Comparison of ENCODE assay signal across 21 cellular contexts in the genomic region with DNA sequence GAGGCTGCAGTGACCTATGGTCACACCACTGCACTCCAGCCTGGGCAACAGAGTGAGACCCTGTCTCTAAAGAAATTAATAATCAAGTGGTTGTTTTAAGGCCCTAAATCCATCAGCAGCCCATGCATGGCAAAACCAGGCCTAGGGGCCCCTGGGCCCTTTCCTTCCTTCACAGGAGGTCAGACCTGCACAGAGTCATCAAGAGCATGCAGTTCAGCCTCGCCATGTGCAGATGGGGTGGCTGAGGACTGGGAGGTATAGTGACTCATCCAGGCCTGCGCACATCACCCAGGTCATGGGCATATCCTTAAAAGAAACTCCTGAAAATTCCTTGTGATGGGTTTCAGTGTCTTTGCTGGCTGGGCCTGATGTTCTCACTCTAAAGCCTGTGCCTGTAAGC.
DNase-seq lines count a peak whose midpoint lies in the region; ATAC-seq and TF ChIP-seq lines count a peak whose summit lies in the region.
"Had no signal": no experiment of that assay in that cellular context is flagged by ENCODE, and none has a peak within 500 bp of the region (broad histone marks: within the 10 kb centered on the region; RNA-seq: fewer than 3 reads in every experiment).

No MANE protein-coding gene starts in this region.

- CTCF ChIA-PET in activated CD8-positive, alpha-beta T cell treated with anti-CD3 and anti-CD28 coated beads, Interleukin-2, amount 10 ng/mL, durations not matched to agents 7 days and 5 days (lab: Charles Lee), result interaction anchor here (3.3 kb wide), 1 partner anchor 25 kb away, joined by 27 read pairs; no protein-coding TSS in a partner anchor
- CTCF ChIA-PET in activated CD8-positive, alpha-beta T cell treated with anti-CD3 and anti-CD28 coated beads for 36 hours (lab: Charles Lee), result interaction anchor here (1.2 to 3.0 kb wide), 3 partner anchors 10 to 117 kb away, joined by 3 to 22 read pairs (median 7); no protein-coding TSS in a partner anchor
- CTCF ChIA-PET in PC-3 (lab: Charles Lee), result no interaction called here

- no peak for TF ChIP-seq CTCF in activated CD8-positive, alpha-beta T cell treated with anti-CD3 and anti-CD28 coated beads for 36 hours (IDR thresholded peaks at IDR 0.05)
- no peak for TF ChIP-seq CTCF in foreskin keratinocyte (conservative IDR thresholded peaks at IDR 0.05)
- TF ChIP-seq CTCF in osteocyte (IDR thresholded peaks at IDR 0.05), result no peak
- TF ChIP-seq CTCF in PC-3 (conservative IDR thresholded peaks at IDR 0.05; ENCODE audit: low read depth, low read length), result no peak

- no peak overlapping the region for H3K27ac Mint-ChIP-seq in activated CD8-positive, alpha-beta T cell treated with anti-CD3 and anti-CD28 coated beads, Interleukin-2, amount 10 ng/mL, durations not matched to agents 7 days and 5 days
- H3K27ac Mint-ChIP-seq in activated CD8-positive, alpha-beta T cell treated with anti-CD3 and anti-CD28 coated beads for 36 hours, result no peak overlapping the region
- H3K27ac Mint-ChIP-seq in osteocyte (ENCODE audit: unreplicated experiment), result no peak overlapping the region
- H3K27ac Mint-ChIP-seq in activated CD4-positive, alpha-beta T cell treated with anti-CD3 and anti-CD28 coated beads, Interleukin-2, amount 10 ng/mL, durations not matched to agents 24 days and 14 days, result no peak overlapping the region
- H3K27ac Mint-ChIP-seq: B cell; CD4-positive, CD25-positive, alpha-beta regulatory T cell; CD8-positive, alpha-beta T cell had no signal

- H3K27me3 ChIP-seq in foreskin keratinocyte (no peaks in the 10 kb centered on the region), PC-3 (ENCODE audit: low read length) (no peaks in the 10 kb centered on the region)
- H3K27me3 ChIP-seq: BLaER1 had no signal

- no peaks in the 10 kb centered on the region for H3K36me3 ChIP-seq in PC-3 (ENCODE audit: low read depth, low read length)
- H3K36me3 ChIP-seq: BLaER1 had no signal

- DNase-seq in activated CD8-positive, alpha-beta T cell treated with anti-CD3 and anti-CD28 coated beads, Interleukin-2, amount 10 ng/mL, durations not matched to agents 7 days and 5 days, result peak; percentile 18
- DNase-seq in activated CD8-positive, alpha-beta T cell treated with anti-CD3 and anti-CD28 coated beads for 36 hours, result no peak
- DNase-seq in foreskin keratinocyte (no peak), osteocyte (ENCODE audit: extremely low spot score, unreplicated experiment) (peak; percentile 72), iPS-NIHi11 (ENCODE audit: low spot score) (no peak), PC-3 (no peak)
- no peak for DNase-seq in activated CD4-positive, alpha-beta T cell treated with anti-CD3 and anti-CD28 coated beads, Interleukin-2, amount 10 ng/mL, durations not matched to agents 24 days and 14 days
- DNase-seq: Caco-2; CD4-positive, CD25-positive, alpha-beta regulatory T cell; DMS153; EL; GDM1; GM23248; H7; HCEC 1CT had no signal

- peaks cover 2% of the 10 kb centered on the region for H3K9me3 Mint-ChIP-seq in activated CD8-positive, alpha-beta T cell treated with anti-CD3 and anti-CD28 coated beads, Interleukin-2, amount 10 ng/mL, durations not matched to agents 7 days and 5 days (ENCODE audit: insufficient read depth)
- H3K9me3 Mint-ChIP-seq in activated CD8-positive, alpha-beta T cell treated with anti-CD3 and anti-CD28 coated beads for 36 hours, result peaks cover 2% of the 10 kb centered on the region
- H3K9me3 Mint-ChIP-seq in osteocyte (ENCODE audit: unreplicated experiment), result no peaks in the 10 kb centered on the region
- H3K9me3 Mint-ChIP-seq in activated CD4-positive, alpha-beta T cell treated with anti-CD3 and anti-CD28 coated beads, Interleukin-2, amount 10 ng/mL, durations not matched to agents 24 days and 14 days, result peaks cover 2% of the 10 kb centered on the region
- H3K9me3 Mint-ChIP-seq: CD8-positive, alpha-beta T cell had no signal

- H3K36me3 Mint-ChIP-seq in activated CD8-positive, alpha-beta T cell treated with anti-CD3 and anti-CD28 coated beads, Interleukin-2, amount 10 ng/mL, durations not matched to agents 7 days and 5 days (ENCODE audit: low read depth), result peaks cover 2% of the 10 kb centered on the region
- peaks cover 2% of the 10 kb centered on the region for H3K36me3 Mint-ChIP-seq in activated CD8-positive, alpha-beta T cell treated with anti-CD3 and anti-CD28 coated beads for 36 hours (ENCODE audit: low read depth)
- H3K36me3 Mint-ChIP-seq in osteocyte (ENCODE audit: unreplicated experiment), result no peaks in the 10 kb centered on the region
- H3K36me3 Mint-ChIP-seq in activated CD4-positive, alpha-beta T cell treated with anti-CD3 and anti-CD28 coated beads, Interleukin-2, amount 10 ng/mL, durations not matched to agents 24 days and 14 days (ENCODE audit: low read depth), result no peaks in the 10 kb centered on the region
- H3K36me3 Mint-ChIP-seq: CD4-positive, CD25-positive, alpha-beta regulatory T cell; CD8-positive, alpha-beta T cell had no signal

- H3K4me3 ChIP-seq in PC-3 (ENCODE audit: low read length), result no peak overlapping the region
- H3K4me3 ChIP-seq: BLaER1, GM12878, GM23248 had no signal

- H3K9me3 ChIP-seq in PC-3 (ENCODE audit: low read length), result no peaks in the 10 kb centered on the region
- H3K9me3 ChIP-seq: Caco-2 had no signal

- no TSS peak for BruUV-seq in PC-3 (replicated peaks; lab: Mats Ljungman, UMichigan)

- no peak overlapping the region for H3K4me3 Mint-ChIP-seq in activated CD8-positive, alpha-beta T cell treated with anti-CD3 and anti-CD28 coated beads, Interleukin-2, amount 10 ng/mL, durations not matched to agents 7 days and 5 days
- no peak overlapping the region for H3K4me3 Mint-ChIP-seq in activated CD8-positive, alpha-beta T cell treated with anti-CD3 and anti-CD28 coated beads for 36 hours
- no peak overlapping the region for H3K4me3 Mint-ChIP-seq in osteocyte (ENCODE audit: unreplicated experiment)
- H3K4me3 Mint-ChIP-seq in activated CD4-positive, alpha-beta T cell treated with anti-CD3 and anti-CD28 coated beads, Interleukin-2, amount 10 ng/mL, durations not matched to agents 24 days and 14 days, result no peak overlapping the region
- H3K4me3 Mint-ChIP-seq: B cell; CD4-positive, CD25-positive, alpha-beta regulatory T cell; CD8-positive, alpha-beta T cell had no signal

- H3K27me3 Mint-ChIP-seq in activated CD8-positive, alpha-beta T cell treated with anti-CD3 and anti-CD28 coated beads, Interleukin-2, amount 10 ng/mL, durations not matched to agents 7 days and 5 days (ENCODE audit: low read depth), result no peaks in the 10 kb centered on the region
- peaks cover 3% of the 10 kb centered on the region for H3K27me3 Mint-ChIP-seq in activated CD8-positive, alpha-beta T cell treated with anti-CD3 and anti-CD28 coated beads for 36 hours
- H3K27me3 Mint-ChIP-seq in osteocyte (ENCODE audit: unreplicated experiment), result no peaks in the 10 kb centered on the region
- H3K27me3 Mint-ChIP-seq in activated CD4-positive, alpha-beta T cell treated with anti-CD3 and anti-CD28 coated beads, Interleukin-2, amount 10 ng/mL, durations not matched to agents 24 days and 14 days, result peaks cover 1% of the 10 kb centered on the region
- H3K27me3 Mint-ChIP-seq: B cell; CD4-positive, CD25-positive, alpha-beta regulatory T cell had no signal

- intact Hi-C loops in activated CD8-positive, alpha-beta T cell treated with anti-CD3 and anti-CD28 coated beads for 36 hours (cut with micrococcal nuclease), result loop anchor here (10.0 kb wide), 1 partner anchor 259 kb away; no protein-coding TSS in a partner anchor
- intact Hi-C loops in PC-3 (cut with micrococcal nuclease), result no loop called here
- intact Hi-C loops in activated CD4-positive, alpha-beta T cell treated with anti-CD3 and anti-CD28 coated beads, Interleukin-2, amount 10 ng/mL, durations not matched to agents 24 days and 14 days (cut with micrococcal nuclease), result no loop called here

- no peak for ATAC-seq in activated CD8-positive, alpha-beta T cell treated with anti-CD3 and anti-CD28 coated beads, Interleukin-2, amount 10 ng/mL, durations not matched to agents 7 days and 5 days
- no peak for ATAC-seq in activated CD8-positive, alpha-beta T cell treated with anti-CD3 and anti-CD28 coated beads for 36 hours
- ATAC-seq in foreskin keratinocyte, result peak; percentile 35
- ATAC-seq in PC-3, result no peak
- ATAC-seq: CD8-positive, alpha-beta T cell; GM12878 had no signal

- no peaks in the 10 kb centered on the region for H4K20me1 ChIP-seq in PC-3 (ENCODE audit: low read length)
- H4K20me1 ChIP-seq: BLaER1 had no signal

- no peak overlapping the region for H2AFZ ChIP-seq in PC-3 (ENCODE audit: low read length)
- H2AFZ ChIP-seq: GM23248 had no signal

- no peaks in the 10 kb centered on the region for H3K79me2 ChIP-seq in PC-3 (ENCODE audit: low read length)

- H3K27ac ChIP-seq in foreskin keratinocyte, result no peak overlapping the region
- H3K27ac ChIP-seq in PC-3 (ENCODE audit: low read length), result no peak overlapping the region
- H3K27ac ChIP-seq: 22Rv1, BLaER1, C4-2B, GM23248 had no signal

- H3K4me1 ChIP-seq in foreskin keratinocyte (no peaks in the 10 kb centered on the region), PC-3 (ENCODE audit: insufficient read depth, low read length) (no peaks in the 10 kb centered on the region)
- H3K4me1 ChIP-seq: Caco-2 had no signal

- peaks cover 29% of the 10 kb centered on the region for H3K4me1 Mint-ChIP-seq in activated CD8-positive, alpha-beta T cell treated with anti-CD3 and anti-CD28 coated beads, Interleukin-2, amount 10 ng/mL, durations not matched to agents 7 days and 5 days (ENCODE audit: low read depth)
- peaks cover 6% of the 10 kb centered on the region for H3K4me1 Mint-ChIP-seq in activated CD8-positive, alpha-beta T cell treated with anti-CD3 and anti-CD28 coated beads for 36 hours (ENCODE audit: low read depth)
- no peaks in the 10 kb centered on the region for H3K4me1 Mint-ChIP-seq in osteocyte (ENCODE audit: unreplicated experiment)
- peaks cover 10% of the 10 kb centered on the region for H3K4me1 Mint-ChIP-seq in activated CD4-positive, alpha-beta T cell treated with anti-CD3 and anti-CD28 coated beads, Interleukin-2, amount 10 ng/mL, durations not matched to agents 24 days and 14 days

- no peak overlapping the region for H3K9ac ChIP-seq in PC-3 (ENCODE audit: low read length)
- H3K9ac ChIP-seq: BLaER1, GM23248 had no signal

- no peaks in the 10 kb centered on the region for H3F3A ChIP-seq in PC-3 (ENCODE audit: low read length, unreplicated experiment)

- no peak overlapping the region for H3K4me2 ChIP-seq in PC-3 (ENCODE audit: low read length)
- H3K4me2 ChIP-seq: BLaER1 had no signal

- no peaks in the 10 kb centered on the region for H3K9me2 ChIP-seq in PC-3 (replicated peaks; ENCODE audit: low read length)

- POLR2A ChIA-PET in activated CD8-positive, alpha-beta T cell treated with anti-CD3 and anti-CD28 coated beads, Interleukin-2, amount 10 ng/mL, durations not matched to agents 7 days and 5 days (lab: Charles Lee), result no interaction called here
- POLR2A ChIA-PET in activated CD8-positive, alpha-beta T cell treated with anti-CD3 and anti-CD28 coated beads for 36 hours (lab: Charles Lee), result no interaction called here
- POLR2A ChIA-PET in PC-3 (lab: Charles Lee; ENCODE audit: unreplicated experiment), result no interaction called here

Comparison
In these comparisons a context has a peak if more than half of its experiments do, and no peak if none do; other contexts are left out.
1. DNase-seq: peak in activated CD8-positive, alpha-beta T cell treated with anti-CD3 and anti-CD28 coated beads, Interleukin-2, amount 10 ng/mL, durations not matched to agents 7 days and 5 days (single experiment) and osteocyte (single experiment); none in activated CD8-positive, alpha-beta T cell treated with anti-CD3 and anti-CD28 coated beads for 36 hours (single experiment), foreskin keratinocyte (0 of 2), iPS-NIHi11 (single experiment), PC-3 (single experiment) and activated CD4-positive, alpha-beta T cell treated with anti-CD3 and anti-CD28 coated beads, Interleukin-2, amount 10 ng/mL, durations not matched to agents 24 days and 14 days (single experiment).